ENCODE assay signal across 1 cellular context in genomic region chr1:53257454-53258081, GRCh38.
TF ChIP-seq lines count a peak whose summit lies in the region.

No MANE protein-coding gene starts in this region.

TF ChIP-seq in K562, 482 proteins besides CTCF, POLR2A, EP300 and RAD21:
- TF ChIP-seq ZNF407 (IDR thresholded peaks at IDR 0.05; ENCODE audit: low read depth) (no peak), STAG1 (CRISPR knock-in tag; IDR thresholded peaks at IDR 0.05; ENCODE audit: borderline replicate concordance) (no peak), ZNF316 (IDR thresholded peaks at IDR 0.05) (peak; percentile 64), C11orf30 (IDR thresholded peaks at IDR 0.05; ENCODE audit: low read depth) (peak; percentile 10; the same call in 1 of the 2 replicates), SMAD1 (IDR thresholded peaks at IDR 0.05; ENCODE audit: low read depth, low read length, partially characterized antibody) (no peak), HDAC2 (IDR thresholded peaks at IDR 0.05) (no peak), MAFG (tag; conservative IDR thresholded peaks at IDR 0.05) (0 out of 2 replicates have a peak, but pooled peaks have one; percentile 20), PCBP2 (IDR thresholded peaks at IDR 0.05; ENCODE audit: low read depth, low read length, poor library complexity, severe bottlenecking) (no peak), RBM17 (IDR thresholded peaks at IDR 0.05; ENCODE audit: borderline replicate concordance, low read depth, low read length) (no peak), MBD2 (IDR thresholded peaks at IDR 0.05; ENCODE audit: borderline replicate concordance, low read depth) (no peak), SP1 (CRISPR knock-in tag; IDR thresholded peaks at IDR 0.05) (no peak)
- TF ChIP-seq, protein P1, sequence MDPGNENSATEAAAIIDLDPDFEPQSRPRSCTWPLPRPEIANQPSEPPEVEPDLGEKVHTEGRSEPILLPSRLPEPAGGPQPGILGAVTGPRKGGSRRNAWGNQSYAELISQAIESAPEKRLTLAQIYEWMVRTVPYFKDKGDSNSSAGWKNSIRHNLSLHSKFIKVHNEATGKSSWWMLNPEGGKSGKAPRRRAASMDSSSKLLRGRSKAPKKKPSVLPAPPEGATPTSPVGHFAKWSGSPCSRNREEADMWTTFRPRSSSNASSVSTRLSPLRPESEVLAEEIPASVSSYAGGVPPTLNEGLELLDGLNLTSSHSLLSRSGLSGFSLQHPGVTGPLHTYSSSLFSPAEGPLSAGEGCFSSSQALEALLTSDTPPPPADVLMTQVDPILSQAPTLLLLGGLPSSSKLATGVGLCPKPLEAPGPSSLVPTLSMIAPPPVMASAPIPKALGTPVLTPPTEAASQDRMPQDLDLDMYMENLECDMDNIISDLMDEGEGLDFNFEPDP (CRISPR knock-in tag; IDR thresholded peaks at IDR 0.05): no peak
- TF ChIP-seq, protein P2, sequence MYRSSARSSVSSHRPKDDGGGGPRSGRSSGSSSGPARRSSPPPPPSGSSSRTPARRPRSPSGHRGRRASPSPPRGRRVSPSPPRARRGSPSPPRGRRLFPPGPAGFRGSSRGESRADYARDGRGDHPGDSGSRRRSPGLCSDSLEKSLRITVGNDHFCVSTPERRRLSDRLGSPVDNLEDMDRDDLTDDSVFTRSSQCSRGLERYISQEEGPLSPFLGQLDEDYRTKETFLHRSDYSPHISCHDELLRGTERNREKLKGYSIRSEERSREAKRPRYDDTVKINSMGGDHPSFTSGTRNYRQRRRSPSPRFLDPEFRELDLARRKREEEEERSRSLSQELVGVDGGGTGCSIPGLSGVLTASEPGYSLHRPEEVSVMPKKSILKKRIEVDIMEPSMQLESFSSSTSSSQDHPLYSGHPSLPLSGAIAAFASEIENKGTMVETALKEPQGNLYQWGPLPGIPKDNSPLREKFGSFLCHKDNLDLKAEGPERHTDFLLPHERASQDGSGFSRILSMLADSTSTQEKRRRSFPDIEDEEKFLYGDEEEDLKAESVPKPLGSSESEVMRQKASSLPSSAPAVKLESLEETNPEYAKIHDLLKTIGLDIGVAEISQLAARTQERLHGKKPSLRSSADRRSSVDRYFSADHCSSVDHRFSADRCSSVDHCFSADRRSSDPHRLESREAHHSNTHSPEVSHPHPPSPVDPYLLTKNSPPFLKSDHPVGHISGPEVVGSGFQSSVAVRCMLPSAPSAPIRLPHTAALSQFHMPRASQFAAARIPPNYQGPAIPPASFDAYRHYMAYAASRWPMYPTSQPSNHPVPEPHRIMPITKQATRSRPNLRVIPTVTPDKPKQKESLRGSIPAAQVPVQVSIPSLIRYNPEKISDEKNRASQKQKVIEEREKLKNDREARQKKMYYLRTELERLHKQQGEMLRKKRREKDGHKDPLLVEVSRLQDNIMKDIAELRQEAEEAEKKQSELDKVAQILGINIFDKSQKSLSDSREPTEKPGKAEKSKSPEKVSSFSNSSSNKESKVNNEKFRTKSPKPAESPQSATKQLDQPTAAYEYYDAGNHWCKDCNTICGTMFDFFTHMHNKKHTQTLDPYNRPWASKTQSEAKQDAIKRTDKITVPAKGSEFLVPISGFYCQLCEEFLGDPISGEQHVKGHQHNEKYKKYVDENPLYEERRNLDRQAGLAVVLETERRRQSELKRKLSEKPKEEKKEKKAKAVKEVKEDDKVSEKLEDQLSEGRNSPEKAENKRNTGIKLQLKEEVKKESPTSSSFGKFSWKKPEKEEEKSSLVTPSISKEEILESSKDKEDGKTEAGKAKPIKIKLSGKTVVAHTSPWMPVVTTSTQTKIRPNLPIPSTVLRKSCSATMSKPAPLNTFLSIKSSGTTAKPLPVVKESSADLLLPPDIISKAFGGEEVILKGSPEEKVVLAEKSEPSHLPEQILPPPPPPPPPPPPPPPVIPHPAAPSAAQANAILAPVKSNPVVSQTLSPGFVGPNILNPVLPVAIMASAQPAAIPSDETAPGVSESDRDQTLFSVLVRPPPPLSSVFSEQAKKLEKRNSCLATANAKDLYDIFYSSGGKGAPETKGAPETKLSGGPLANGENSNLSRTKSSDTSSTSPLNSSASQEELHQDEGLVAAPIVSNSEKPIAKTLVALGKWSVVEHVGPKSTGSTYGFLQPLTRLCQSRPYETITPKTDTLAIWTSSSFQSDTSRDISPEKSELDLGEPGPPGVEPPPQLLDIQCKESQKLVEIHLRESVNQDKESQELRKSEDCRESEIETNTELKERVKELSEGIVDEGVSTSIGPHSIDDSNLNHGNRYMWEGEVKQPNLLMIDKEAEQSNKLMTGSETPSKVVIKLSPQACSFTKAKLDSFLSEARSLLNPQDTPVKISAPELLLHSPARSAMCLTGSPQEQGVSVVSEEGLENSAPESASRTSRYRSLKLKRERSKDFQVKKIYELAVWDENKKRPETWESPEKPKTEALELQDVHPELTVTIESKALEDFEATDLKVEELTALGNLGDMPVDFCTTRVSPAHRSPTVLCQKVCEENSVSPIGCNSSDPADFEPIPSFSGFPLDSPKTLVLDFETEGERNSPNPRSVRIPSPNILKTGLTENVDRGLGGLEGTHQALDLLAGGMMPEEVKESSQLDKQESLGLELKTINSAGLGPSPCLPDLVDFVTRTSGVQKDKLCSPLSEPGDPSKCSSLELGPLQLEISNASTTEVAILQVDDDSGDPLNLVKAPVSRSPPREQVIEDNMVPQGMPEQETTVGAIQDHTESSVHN (IDR thresholded peaks at IDR 0.05; ENCODE audit: borderline replicate concordance in 1 of 2, low read depth in 1 of 2): no peak
TF ChIP-seq in K562: peak in this region for 3.
